In the genomic region with DNA sequence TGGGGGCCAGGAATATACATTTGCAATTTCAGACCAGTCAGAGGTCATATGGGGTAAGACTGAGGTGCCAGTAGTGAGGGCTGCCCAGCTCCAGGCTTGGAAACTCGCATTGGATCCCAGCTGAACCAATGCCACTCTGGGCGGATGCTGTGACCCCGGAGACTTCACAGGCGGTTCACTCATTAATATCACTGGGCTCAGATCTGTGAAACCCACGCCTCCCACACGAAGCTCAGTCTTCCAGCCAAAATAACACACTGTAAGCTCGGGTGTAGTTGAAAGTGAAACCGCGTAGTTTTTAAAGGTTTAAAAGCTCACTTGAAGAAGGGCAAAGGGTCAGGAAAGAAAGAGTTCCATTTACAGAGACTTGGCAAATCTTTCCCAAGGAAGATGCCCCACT, we compare ENCODE assay signal across 1 cellular context.
TF ChIP-seq lines count a peak whose summit lies in the region.

No MANE protein-coding gene starts in this region.

TF ChIP-seq in IMR-90, 13 proteins besides CTCF, POLR2A, EP300 and RAD21:
- TF ChIP-seq SMC3 (IDR thresholded peaks at IDR 0.05; ENCODE audit: low read depth, low read length): no peak
- TF ChIP-seq NFE2L2 (IDR thresholded peaks at IDR 0.05; ENCODE audit: low read depth, low read length): no peak
- TF ChIP-seq BHLHE40 (IDR thresholded peaks at IDR 0.05; ENCODE audit: low read depth, low read length): no peak
- no peak for TF ChIP-seq FOS (IDR thresholded peaks at IDR 0.05; ENCODE audit: low read depth, low read length)
- TF ChIP-seq, protein P1, sequence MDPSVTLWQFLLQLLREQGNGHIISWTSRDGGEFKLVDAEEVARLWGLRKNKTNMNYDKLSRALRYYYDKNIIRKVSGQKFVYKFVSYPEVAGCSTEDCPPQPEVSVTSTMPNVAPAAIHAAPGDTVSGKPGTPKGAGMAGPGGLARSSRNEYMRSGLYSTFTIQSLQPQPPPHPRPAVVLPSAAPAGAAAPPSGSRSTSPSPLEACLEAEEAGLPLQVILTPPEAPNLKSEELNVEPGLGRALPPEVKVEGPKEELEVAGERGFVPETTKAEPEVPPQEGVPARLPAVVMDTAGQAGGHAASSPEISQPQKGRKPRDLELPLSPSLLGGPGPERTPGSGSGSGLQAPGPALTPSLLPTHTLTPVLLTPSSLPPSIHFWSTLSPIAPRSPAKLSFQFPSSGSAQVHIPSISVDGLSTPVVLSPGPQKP (IDR thresholded peaks at IDR 0.05; ENCODE audit: borderline replicate concordance, low read depth, low read length): no peak
- no peak for TF ChIP-seq CEBPB (IDR thresholded peaks at IDR 0.05; ENCODE audit: low read depth, low read length)
- no peak for TF ChIP-seq MXI1 (IDR thresholded peaks at IDR 0.05; ENCODE audit: borderline replicate concordance, low read depth, low read length)
- TF ChIP-seq MAFK (IDR thresholded peaks at IDR 0.05; ENCODE audit: low read depth, low read length): no peak
- TF ChIP-seq MAZ (IDR thresholded peaks at IDR 0.05; ENCODE audit: borderline replicate concordance, low read depth, low read length): no peak
- TF ChIP-seq CHD1 (IDR thresholded peaks at IDR 0.05; ENCODE audit: low read depth, low read length): no peak
- TF ChIP-seq, protein P2, sequence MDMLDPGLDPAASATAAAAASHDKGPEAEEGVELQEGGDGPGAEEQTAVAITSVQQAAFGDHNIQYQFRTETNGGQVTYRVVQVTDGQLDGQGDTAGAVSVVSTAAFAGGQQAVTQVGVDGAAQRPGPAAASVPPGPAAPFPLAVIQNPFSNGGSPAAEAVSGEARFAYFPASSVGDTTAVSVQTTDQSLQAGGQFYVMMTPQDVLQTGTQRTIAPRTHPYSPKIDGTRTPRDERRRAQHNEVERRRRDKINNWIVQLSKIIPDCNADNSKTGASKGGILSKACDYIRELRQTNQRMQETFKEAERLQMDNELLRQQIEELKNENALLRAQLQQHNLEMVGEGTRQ (IDR thresholded peaks at IDR 0.05; ENCODE audit: low read depth, low read length): no peak
- no peak for TF ChIP-seq RFX5 (IDR thresholded peaks at IDR 0.05; ENCODE audit: low read depth, low read length)
- TF ChIP-seq RCOR1 (IDR thresholded peaks at IDR 0.05; ENCODE audit: insufficient replicate concordance, low read length): no peak
